ENCODE assay signal across 14 cellular contexts in the genomic region with DNA sequence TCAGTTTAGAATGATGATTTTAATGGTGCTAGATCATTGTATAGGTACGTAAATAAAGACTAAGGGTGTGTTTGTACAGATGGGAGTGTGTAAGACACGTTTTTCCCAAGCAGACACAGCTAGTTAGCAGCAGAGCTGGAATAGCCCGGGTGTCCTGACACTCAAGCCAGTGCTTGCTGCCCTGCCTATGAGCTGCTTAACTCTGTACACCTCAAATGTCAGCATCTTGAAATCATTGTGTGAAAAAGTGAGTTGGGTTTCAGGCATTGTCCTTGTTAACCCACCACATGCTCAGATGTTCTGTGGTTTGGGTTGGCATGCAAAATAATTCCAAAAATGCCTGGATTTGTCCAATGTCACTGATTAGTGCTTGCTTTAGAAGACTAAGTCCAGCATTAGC. TPM values are rescaled to one million over a fixed set of nuclear protein-coding genes. Genes with fewer than 3 reads are reported as not detected.
DNase-seq lines count a peak whose midpoint lies in the region; ATAC-seq, FAIRE-seq and TF ChIP-seq lines count a peak whose summit lies in the region.
"Had no signal": no experiment of that assay in that cellular context is flagged by ENCODE, and none has a peak within 500 bp of the region (broad histone marks: within the 10 kb centered on the region; RNA-seq: fewer than 3 reads in every experiment).

No MANE protein-coding gene starts in this region.

- TF ChIP-seq POLR2A in endothelial cell of umbilical vein (IDR thresholded peaks at IDR 0.05; ENCODE audit: low read depth, low read length) (no peak), upper lobe of left lung (IDR thresholded peaks at IDR 0.05) (no peak)

- no peaks in the 10 kb centered on the region for H4K20me1 ChIP-seq in endothelial cell of umbilical vein (replicated peaks; ENCODE audit: control insufficient read depth, extremely low read depth, insufficient read depth, low read length)

- H3K27ac Mint-ChIP-seq in endodermal cell = no peak overlapping the region

- H3K27ac ChIP-seq in left ventricle myocardium inferior (replicated peaks) (peak overlapping the region; percentile 73), endothelial cell of umbilical vein (ENCODE audit: insufficient read depth, low read depth, low read length) (no peak overlapping the region), upper lobe of left lung (peak overlapping the region; percentile 75 to 81 (median 79)), heart right ventricle (peak overlapping the region in 3 of 10 donors; percentile 5 to 73 (median 38)), endodermal cell (ENCODE audit: low read depth, low read length) (no peak overlapping the region)

- dilution Hi-C loops in endothelial cell of umbilical vein (cut with MboI; ENCODE audit: extremely low pct_ligation_motif_present, low sequenced_read_pairs) = no loop called here

- H2AFZ ChIP-seq in endothelial cell of umbilical vein (ENCODE audit: low read depth, low read length) = no peak overlapping the region

- peak; percentile 62 for FAIRE-seq in endothelial cell of umbilical vein (lab: Jason Lieb, UNC)
- FAIRE-seq: HTR-8/SVneo had no signal

- peaks cover 8% of the 10 kb centered on the region for H3K27me3 Mint-ChIP-seq in endodermal cell (ENCODE audit: insufficient read depth)

- intact Hi-C loops in left ventricle myocardium inferior (cut with micrococcal nuclease) = no loop called here
- intact Hi-C loops in cardiac septum (cut with DNase I) = no loop called here
- intact Hi-C loops in endothelial cell of umbilical vein (cut with micrococcal nuclease) = no loop called here
- intact Hi-C loops in heart right ventricle (cut with DNase I) = loop anchor here in 2 of 10 donors (5.0 to 10.0 kb wide), 2 partner anchors 34 to 47 kb away; a partner anchor contains a TSS

- POLR2A ChIA-PET in endothelial cell of umbilical vein (lab: Charles Lee) = no interaction called here

- ATAC-seq in upper lobe of left lung (ENCODE audit: low FRiP score in 2 of 2) (no peak), heart right ventricle (no peak)

- H3K27me3 ChIP-seq in left ventricle myocardium inferior (ENCODE audit: low read depth) (no peaks in the 10 kb centered on the region), endothelial cell of umbilical vein (ENCODE audit: control insufficient read depth in 2 of 2, insufficient read depth in 2 of 2, low read length in 2 of 2) (no peaks in the 10 kb centered on the region), upper lobe of left lung (no peaks in the 10 kb centered on the region), heart right ventricle (no peaks in the 10 kb centered on the region), endodermal cell (ENCODE audit: control insufficient read depth, insufficient read depth, low read length, poor library complexity, severe bottlenecking) (no peaks in the 10 kb centered on the region)
- H3K27me3 ChIP-seq: BE2C, Peyer's patch had no signal

- H3K4me1 ChIP-seq in left ventricle myocardium inferior (peaks cover 19% of the 10 kb centered on the region), endothelial cell of umbilical vein (ENCODE audit: control insufficient read depth, extremely low read depth, insufficient read depth, low read length) (peaks cover 6% of the 10 kb centered on the region), upper lobe of left lung (peaks cover 29 to 34% (median 31%) of the 10 kb centered on the region in 4 donors), heart right ventricle (peaks cover 3 to 62% (median 30%) of the 10 kb centered on the region in 9 donors), endodermal cell (ENCODE audit: control insufficient read depth, insufficient read depth, low read length) (no peaks in the 10 kb centered on the region)

- no TSS peak for BruUV-seq in endothelial cell of umbilical vein (replicated peaks; lab: Mats Ljungman, UMichigan)

- H3K4me2 ChIP-seq in endothelial cell of umbilical vein (ENCODE audit: insufficient read depth, low read length) = no peak overlapping the region

- H3K4me3 ChIP-seq in left ventricle myocardium inferior (no peak overlapping the region), endothelial cell of umbilical vein (replicated peaks in 1 of 3; ENCODE audit: insufficient read depth in 1 of 3, low read depth in 1 of 3, low read length in 3 of 3) (no peak overlapping the region), upper lobe of left lung (no peak overlapping the region), heart right ventricle (no peak overlapping the region), endodermal cell (ENCODE audit: low read length) (no peak overlapping the region)
- H3K4me3 ChIP-seq: Peyer's patch had no signal

- H3K79me2 ChIP-seq in endothelial cell of umbilical vein (ENCODE audit: control insufficient read depth, insufficient read depth, low read length) = no peaks in the 10 kb centered on the region

- TF ChIP-seq CTCF in left ventricle myocardium inferior (IDR thresholded peaks at IDR 0.05; ENCODE audit: borderline replicate concordance) (no peak), endothelial cell of umbilical vein (IDR thresholded peaks at IDR 0.05; ENCODE audit: extremely low read depth in 1 of 2, insufficient read depth in 1 of 2, low read depth in 1 of 2, low read length in 2 of 2) (no peak), upper lobe of left lung (IDR thresholded peaks at IDR 0.05) (no peak), heart right ventricle (IDR thresholded peaks at IDR 0.05) (no peak), endodermal cell (conservative IDR thresholded peaks at IDR 0.05) (no peak)

- H3K9ac ChIP-seq in endothelial cell of umbilical vein (replicated peaks; ENCODE audit: extremely low read depth, insufficient read depth, low read length) (no peak overlapping the region), endodermal cell (ENCODE audit: extremely low read depth, low read length, poor library complexity, severe bottlenecking) (no peak overlapping the region)

- no peaks in the 10 kb centered on the region for H3K9me3 Mint-ChIP-seq in endodermal cell

- H3K4me1 Mint-ChIP-seq in endodermal cell = peaks cover 13% of the 10 kb centered on the region

- no peak for TF ChIP-seq EP300 in upper lobe of left lung (IDR thresholded peaks at IDR 0.05)

- no peaks in the 10 kb centered on the region for H3K36me3 Mint-ChIP-seq in endodermal cell (ENCODE audit: low read depth)

- H3K36me3 ChIP-seq in left ventricle myocardium inferior = no peaks in the 10 kb centered on the region
- no peaks in the 10 kb centered on the region for H3K36me3 ChIP-seq in endothelial cell of umbilical vein (ENCODE audit: control insufficient read depth in 2 of 2, extremely low read depth in 1 of 2, insufficient read depth in 2 of 2, low read length in 2 of 2)
- H3K36me3 ChIP-seq in upper lobe of left lung = no peaks in the 10 kb centered on the region
- no peaks in the 10 kb centered on the region for H3K36me3 ChIP-seq in heart right ventricle
- H3K36me3 ChIP-seq in endodermal cell (ENCODE audit: control insufficient read depth, insufficient read depth, low read length) = no peaks in the 10 kb centered on the region
- H3K36me3 ChIP-seq: BE2C, Peyer's patch had no signal

- 49 to 53% methylated on average over 3 of the region's 3 CpGs for WGBS in upper lobe of left lung, 2 donors
- WGBS in heart right ventricle, 2 donors = 72 to 77% methylated on average over 3 of the region's 3 CpGs
- WGBS in endodermal cell (ENCODE audit: insufficient coverage in 1 of 2, insufficient read length in 1 of 2), 2 experiments = 92 to 100% methylated on average over 2 to 3 of the region's 3 CpGs

- CTCF ChIA-PET in endothelial cell of umbilical vein (lab: Charles Lee) = interaction anchor here (0.8 to 1.9 kb wide), 3 partner anchors 21 to 278 kb away, joined by 3 to 7 read pairs (median 5); no protein-coding TSS in a partner anchor

- DNase-seq in left ventricle myocardium inferior (no peak), cardiac septum (ENCODE audit: low spot score) (no peak), RPMI7951 (ENCODE audit: low read depth) (peak; percentile 50), endothelial cell of umbilical vein (ENCODE audit: low read depth, low spot score) (no peak), upper lobe of left lung (no peak), heart right ventricle (no peak), GM19240 (ENCODE audit: insufficient read length, low spot score) (no peak), endodermal cell (no peak)
- DNase-seq: foreskin melanocyte, NCI-H1105, NCI-H446 treated with DMSO at 0.1 percent for 48 hours had no signal

- H3K9me1 ChIP-seq in endothelial cell of umbilical vein (replicated peaks; ENCODE audit: control insufficient read depth, extremely low read depth, insufficient read depth, low read length) = no peaks in the 10 kb centered on the region

- H3K4me3 Mint-ChIP-seq in endodermal cell = no peak overlapping the region

- H3K9me3 ChIP-seq in left ventricle myocardium inferior (replicated peaks) = no peaks in the 10 kb centered on the region
- H3K9me3 ChIP-seq in endothelial cell of umbilical vein (replicated peaks; ENCODE audit: control insufficient read depth, insufficient read depth, low read length) = no peaks in the 10 kb centered on the region
- no peaks in the 10 kb centered on the region for H3K9me3 ChIP-seq in upper lobe of left lung
- no peaks in the 10 kb centered on the region for H3K9me3 ChIP-seq in heart right ventricle
- H3K9me3 ChIP-seq in endodermal cell (ENCODE audit: control insufficient read depth, low read length) = no peaks in the 10 kb centered on the region
- H3K9me3 ChIP-seq: BE2C, Peyer's patch had no signal

RNA-seq across cellular contexts. Expression of a gene that starts 13.0 kb away (rescaled TPM):
- total RNA-seq in left ventricle myocardium inferior (2.3 TPM), cardiac septum (3.7 TPM), endothelial cell of umbilical vein (14.7 and 15.6 TPM in 2 replicates), upper lobe of left lung (10 to 100 TPM; 17.3 to 53.4 (median 23.6) TPM), heart right ventricle (1 to 10 TPM; 2.1 to 8.0 (median 2.9) TPM), endodermal cell (10 to 100 TPM; 23.5 to 26.3 TPM)
- total RNA-seq in RPMI7951 (2014; rRNA removed; shearing (Covaris generic)) = 3.4 and 3.6 TPM in 2 replicates
- polyA plus RNA-seq in endothelial cell of umbilical vein (3.0 and 3.4 TPM in 2 replicates), heart right ventricle (1 to 10 TPM; 1.1 to 1.3 TPM)
- 3.4 and 3.6 TPM in 2 replicates for polyA plus RNA-seq in endothelial cell of umbilical vein (2011; cell fraction: cytosol; rRNA removed)
- polyA plus RNA-seq in endothelial cell of umbilical vein (2011; cell fraction: nucleus; rRNA removed) = 13.8 and 14.6 TPM in 2 replicates
- 6.5 and 7.4 TPM in 2 replicates for polyA plus RNA-seq in endothelial cell of umbilical vein (2012)
- 10.6 and 11.2 TPM in 2 replicates for polyA minus RNA-seq in endothelial cell of umbilical vein
- polyA minus RNA-seq in endothelial cell of umbilical vein (2011; cell fraction: cytosol; rRNA and poly(A)+ RNA removed) = 9.1 TPM
- polyA minus RNA-seq in endothelial cell of umbilical vein (2011; cell fraction: nucleus; rRNA and poly(A)+ RNA removed) = 13.2 and 15.1 TPM in 2 replicates
- 12.5 TPM for polyA plus RNA-seq in endodermal cell (2013, experiment 1 of 2)
- 12.4 TPM for polyA plus RNA-seq in endodermal cell (2013, experiment 2 of 2)

RNA-seq across cellular contexts. Expression of a gene that starts 45.0 kb away (rescaled TPM):
- total RNA-seq in left ventricle myocardium inferior (21.9 TPM), cardiac septum (23.7 TPM), endothelial cell of umbilical vein (51.8 and 58.8 TPM in 2 replicates), upper lobe of left lung (10 to 100 TPM; 25.1 to 38.5 (median 34.9) TPM), heart right ventricle (10 to 100 TPM; 18.7 to 29.4 (median 22.6) TPM), endodermal cell (10 to 100 TPM; 61.1 to 85.2 TPM)
- 161 and 169 TPM in 2 replicates for total RNA-seq in RPMI7951 (2014; rRNA removed; shearing (Covaris generic))
- polyA plus RNA-seq in endothelial cell of umbilical vein (68.7 and 77.5 TPM in 2 replicates), heart right ventricle (10 to 100 TPM; 38.7 to 56.2 TPM)
- polyA plus RNA-seq in endothelial cell of umbilical vein (2011; cell fraction: cytosol; rRNA removed) = 85.8 and 99.0 TPM in 2 replicates
- polyA plus RNA-seq in endothelial cell of umbilical vein (2011; cell fraction: nucleus; rRNA removed) = 37.5 and 40.0 TPM in 2 replicates
- polyA plus RNA-seq in endothelial cell of umbilical vein (2012) = 77.6 and 82.7 TPM in 2 replicates
- polyA minus RNA-seq in endothelial cell of umbilical vein = 18.6 and 19.3 TPM in 2 replicates
- polyA minus RNA-seq in endothelial cell of umbilical vein (2011; cell fraction: cytosol; rRNA and poly(A)+ RNA removed) = 24.8 TPM
- polyA minus RNA-seq in endothelial cell of umbilical vein (2011; cell fraction: nucleus; rRNA and poly(A)+ RNA removed) = 16.0 and 19.5 TPM in 2 replicates
- polyA plus RNA-seq in endodermal cell (2013, experiment 1 of 2) = 121 TPM
- 111 TPM for polyA plus RNA-seq in endodermal cell (2013, experiment 2 of 2)

Comparison
In these comparisons a context has a peak if more than half of its experiments do, and no peak if none do; other contexts are left out.
1. H3K27ac ChIP-seq: peak in left ventricle myocardium inferior (single experiment) and upper lobe of left lung (4 of 4); none in endothelial cell of umbilical vein (single experiment) and endodermal cell (single experiment).